1 cellular context compared by ENCODE assay signal in the genomic region with DNA sequence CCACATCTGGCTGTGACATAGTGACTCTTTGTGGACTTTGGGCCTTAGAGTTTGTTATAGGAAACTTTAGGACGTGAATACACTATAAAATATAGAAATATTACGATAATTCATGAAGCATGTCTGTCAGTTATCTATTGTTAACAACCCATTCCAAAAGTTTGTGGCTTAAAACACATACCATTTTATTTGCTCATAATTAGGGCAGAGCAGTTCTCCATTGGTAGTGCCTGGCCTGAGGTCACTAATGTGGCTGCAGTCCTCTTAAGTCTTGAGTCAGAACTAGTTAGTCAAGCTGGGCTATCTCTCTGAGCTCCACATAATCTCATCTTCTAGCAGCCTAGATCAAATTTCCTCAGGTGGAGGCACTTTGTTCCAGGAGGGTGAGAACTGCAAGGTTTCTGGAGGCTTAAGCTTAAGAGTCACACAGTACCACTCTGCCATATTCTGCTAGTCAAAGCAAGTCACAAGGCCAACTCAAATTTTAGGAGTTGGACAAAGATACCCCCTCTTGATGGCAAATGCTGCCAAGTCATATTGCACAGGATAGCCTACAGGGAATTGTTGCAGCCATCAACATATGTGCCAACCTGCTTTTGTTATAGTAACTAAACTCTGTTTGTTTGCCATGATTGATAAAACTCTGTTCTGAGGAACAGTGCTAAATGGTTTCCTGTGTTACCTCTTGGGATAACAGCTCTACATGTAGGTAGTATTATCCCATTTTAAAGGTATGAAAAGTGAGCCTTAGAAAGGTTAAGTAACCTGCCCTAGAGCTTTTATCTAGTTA.
A peak's percentile ranks its signal among the peaks of the same experiment; 100 is the strongest.
TF ChIP-seq lines count a peak whose summit lies in the region.

No MANE protein-coding gene starts in this region.

TF ChIP-seq in HCT116, 20 proteins besides CTCF, POLR2A, EP300 and RAD21 (continued from another document):
- no peak for TF ChIP-seq ZNF274 (IDR thresholded peaks at IDR 0.05; ENCODE audit: low read depth, low read length)
- TF ChIP-seq JUND (IDR thresholded peaks at IDR 0.05), result 0 out of 2 replicates have a peak, but pooled peaks have one; percentile 49
- TF ChIP-seq, protein P1, sequence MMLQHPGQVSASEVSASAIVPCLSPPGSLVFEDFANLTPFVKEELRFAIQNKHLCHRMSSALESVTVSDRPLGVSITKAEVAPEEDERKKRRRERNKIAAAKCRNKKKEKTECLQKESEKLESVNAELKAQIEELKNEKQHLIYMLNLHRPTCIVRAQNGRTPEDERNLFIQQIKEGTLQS (IDR thresholded peaks at IDR 0.05), result no peak
- TF ChIP-seq CBX3 (IDR thresholded peaks at IDR 0.05; ENCODE audit: low read depth), result 0 out of 2 replicates have a peak, but pooled peaks have one; percentile 38
- no peak for TF ChIP-seq TCF7L2 (IDR thresholded peaks at IDR 0.05; ENCODE audit: borderline replicate concordance, extremely low read depth, insufficient read depth, insufficient read length)
- no peak for TF ChIP-seq CEBPB (IDR thresholded peaks at IDR 0.05; ENCODE audit: low read depth)
- TF ChIP-seq POLR2AphosphoS5 (IDR thresholded peaks at IDR 0.05; ENCODE audit: low read depth, low read length), result no peak
- TF ChIP-seq YY1 (IDR thresholded peaks at IDR 0.05; ENCODE audit: extremely low read depth, insufficient replicate concordance, low read depth, low read length), result no peak
